ENCODE assay signal across 8 cellular contexts in genomic region chr16:23803591-23804123, GRCh38. TPM values are rescaled to one million over a fixed set of nuclear protein-coding genes. Genes with fewer than 3 reads are reported as not detected.
DNase-seq lines count a peak whose midpoint lies in the region; ATAC-seq, FAIRE-seq and TF ChIP-seq lines count a peak whose summit lies in the region.

No MANE protein-coding gene starts in this region.

- no peak overlapping the region for H3K4me2 ChIP-seq in Karpas-422 (ENCODE audit: low read depth, low read length, poor library complexity, severe bottlenecking)
- H3K4me2 ChIP-seq in K562 (ENCODE audit: insufficient read depth, low read length), result peak overlapping the region; percentile 79

- no peak; the same call in 1 of the 2 replicates for TF ChIP-seq EP300 in K562 (IDR thresholded peaks at IDR 0.05; ENCODE audit: low read length)

- no peak overlapping the region for H2AFZ ChIP-seq in Karpas-422 (ENCODE audit: low read length)
- peak overlapping the region; percentile 95 for H2AFZ ChIP-seq in K562 (ENCODE audit: low read depth, low read length)

- intact Hi-C loops in K562 (cut with micrococcal nuclease), result loop anchor here (1.0 to 5.0 kb wide), 8 partner anchors 19 to 699 kb away; no protein-coding TSS in a partner anchor

- ATAC-seq in GM19043 (IDR thresholded peaks at IDR 0.05; ENCODE audit: low read depth, unreplicated experiment) (peak; percentile 71), K562 (peak; percentile 98)

- peak; percentile 58 for TF ChIP-seq CTCF in AG09309 (IDR thresholded peaks at IDR 0.05; ENCODE audit: control insufficient read depth, insufficient read depth, low read depth, low read length, missing control alignments)
- TF ChIP-seq CTCF in K562 (IDR thresholded peaks at IDR 0.05 in 2 of 3, conservative IDR thresholded peaks at IDR 0.05 in 1 of 3; ENCODE audit: insufficient read depth in 2 of 3, low read depth in 1 of 3, low read length in 3 of 3), result peak; percentile 89 to 93 (median 93)
- TF ChIP-seq CTCF in kidney epithelial cell (IDR thresholded peaks at IDR 0.05; ENCODE audit: insufficient read depth, low read length, poor library complexity, severe bottlenecking), result peak; percentile 58

- TF ChIP-seq RAD21 in K562 (CRISPR knock-in tag; conservative IDR thresholded peaks at IDR 0.05 in 1 of 2, IDR thresholded peaks at IDR 0.05 in 1 of 2), result peak; percentile 82 to 95

- 0% methylated on average over 9 of the region's 9 CpGs for whole genome bisulfite sequencing in K562 (ENCODE audit: insufficient coverage, low coverage, missing lambda C conversion rate)

- no peaks in the 10 kb centered on the region for H3K9me1 ChIP-seq in K562 (ENCODE audit: control insufficient read depth, insufficient read depth, low read length)

- H3K79me2 ChIP-seq in Karpas-422 (ENCODE audit: low read length) (no peaks in the 10 kb centered on the region), K562 (ENCODE audit: control insufficient read depth, insufficient read depth, low read length) (no peaks in the 10 kb centered on the region; the same call in 2 of the 3 replicates)

- no peak for TF ChIP-seq POLR2A in K562 (conservative IDR thresholded peaks at IDR 0.05)

- BruUV-seq in K562 (replicated peaks; lab: Mats Ljungman, UMichigan), result no TSS peak

- in situ Hi-C loops in K562 (cut with MboI), result loop anchor here (5.0 kb wide), 1 partner anchor 209 kb away; no protein-coding TSS in a partner anchor

- H4K20me1 ChIP-seq in Karpas-422 (ENCODE audit: insufficient read depth, low read depth, low read length) (no peaks in the 10 kb centered on the region), K562 (replicated peaks; ENCODE audit: control insufficient read depth, insufficient read depth, low read length) (no peaks in the 10 kb centered on the region)

- H3K27me3 ChIP-seq in Karpas-422 (ENCODE audit: low read length), result no peaks in the 10 kb centered on the region
- H3K27me3 ChIP-seq in K562 (ENCODE audit: control insufficient read depth in 2 of 2, insufficient read depth in 2 of 2, low read length in 2 of 2), result no peaks in the 10 kb centered on the region
- no peaks in the 10 kb centered on the region for H3K27me3 ChIP-seq in kidney epithelial cell (ENCODE audit: control insufficient read depth, insufficient read depth, low read length)

- H3K4me1 ChIP-seq in Karpas-422 (ENCODE audit: low read length) (peaks cover 6% of the 10 kb centered on the region), K562 (replicated peaks in 1 of 2; ENCODE audit: control insufficient read depth in 2 of 2, insufficient read depth in 2 of 2, low read length in 2 of 2) (peaks cover 3 to 22% of the 10 kb centered on the region in 2 experiments; a peak in 4 of 5 replicates)

- POLR2A ChIA-PET in K562 (lab: Yijun Ruan, JAX), result interaction anchor here (0.6 to 1.3 kb wide), 10 partner anchors 8 to 151 kb away, joined by 3 to 5 read pairs (median 3); partner anchors contain the start of gene PRKCB

- no peaks in the 10 kb centered on the region for H3K9me2 ChIP-seq in Karpas-422 (replicated peaks; ENCODE audit: insufficient read depth, low read length)

- CTCF ChIA-PET in K562 (lab: Yijun Ruan, JAX; ENCODE audit: low intra/inter-chr PET ratio), result interaction anchor here (0.6 to 3.8 kb wide), 4 partner anchors 34 to 210 kb away, joined by 5 to 36 read pairs (median 6); no protein-coding TSS in a partner anchor

- H3K36me3 ChIP-seq in Karpas-422 (ENCODE audit: insufficient read depth, low read length) (no peaks in the 10 kb centered on the region), K562 (ENCODE audit: control insufficient read depth, insufficient read depth, low read length) (no peaks in the 10 kb centered on the region), kidney epithelial cell (ENCODE audit: control insufficient read depth, insufficient read depth, low read length) (no peaks in the 10 kb centered on the region)

- H3K4me3 ChIP-seq in AG09309 (ENCODE audit: control insufficient read depth, low read depth, low read length) (no peak overlapping the region), Karpas-422 (ENCODE audit: low read length) (no peak overlapping the region), K562 (peak overlapping the region; percentile 9; the same call in 1 of the 2 replicates), kidney epithelial cell (ENCODE audit: low read depth, low read length) (no peak overlapping the region)

- H3K9ac ChIP-seq in Karpas-422 (ENCODE audit: low read length), result no peak overlapping the region
- H3K9ac ChIP-seq in K562 (ENCODE audit: insufficient read depth in 1 of 2, low read depth in 2 of 2, low read length in 2 of 2), result peak overlapping the region in 1 of 2 experiments; percentile 66; a peak in 2 of 4 replicates

- H3K27ac ChIP-seq in Karpas-422 (ENCODE audit: low read length) (no peak overlapping the region), K562 (ENCODE audit: extremely low read depth, low read depth, low read length) (peak overlapping the region; percentile 58)

- FAIRE-seq in K562 (lab: Jason Lieb, UNC), result peak; percentile 94

- DNase-seq in AG09309 (ENCODE audit: low read depth) (no peak), Karpas-422 (peak; percentile 88), UCSD-AML1 (lab: John Stamatoyannopoulos, UW; ENCODE audit: unreplicated experiment) (peak; percentile 60), K562 (ENCODE audit: extremely low read depth in 1 of 4, low spot score in 3 of 4) (peak; percentile 79 to 91 (median 85)), kidney epithelial cell (ENCODE audit: low read depth) (no peak), SHP77 treated with DMSO at 0.1 percent for 48 hours (lab: John Stamatoyannopoulos, UW) (no peak)
- peak; percentile 38 to 54 (median 51) for DNase-seq in stimulated activated CD4-positive, alpha-beta T cell treated with anti-CD3 and anti-CD28 coated beads, TNF-alpha, amount 100 ng/mL, for 1 hour (ENCODE audit: low read depth in 3 of 3, low spot score in 1 of 3)

- no peaks in the 10 kb centered on the region for H3K9me3 ChIP-seq in Karpas-422 (ENCODE audit: low read length)
- no peaks in the 10 kb centered on the region for H3K9me3 ChIP-seq in K562 (replicated peaks; ENCODE audit: control insufficient read depth, insufficient read depth, low read depth, low read length)

TF ChIP-seq in K562, 482 proteins besides CTCF, POLR2A, EP300 and RAD21 (continues in another document):
- no peak for TF ChIP-seq KAT2B (IDR thresholded peaks at IDR 0.05; ENCODE audit: low read depth, low read length)

RNA-seq across cellular contexts. Expression of gene PRKCB, which starts 32.1 kb away (rescaled TPM):
- 9.0 and 21.7 TPM in 2 replicates for total RNA-seq in Karpas-422 (2014; rRNA removed; shearing (Covaris generic); ENCODE audit: low replicate concordance)
- 589 and 727 TPM in 2 replicates for total RNA-seq in K562 (2011; cell fraction: chromatin; rRNA removed; ENCODE audit: low replicate concordance)
- total RNA-seq in K562 (2011; cell fraction: nucleolus; rRNA removed), result 260 and 276 TPM in 2 replicates
- total RNA-seq in K562 (2011; cell fraction: nucleoplasm; rRNA removed), result 490 and 887 TPM in 2 replicates
- total RNA-seq in K562 (2014; rRNA removed) (111 and 151 TPM in 2 replicates), K562 (2014; rRNA removed; fragmentation: Illumina TruSeq; extraction: Trizol) (184 and 197 TPM in 2 replicates), K562 (2015; rRNA removed; fragmentation: Illumina TruSeq; extraction: Trizol) (140 and 148 TPM in 2 replicates), K562 (2021) (199 and 214 TPM in 2 replicates), kidney epithelial cell (6.0 and 7.1 TPM in 2 replicates)
- polyA plus RNA-seq in K562 (2011; rRNA removed) (157 and 276 TPM in 2 replicates), K562 (2014; fragmentation: Illumina TruSeq; extraction: Trizol) (161 and 185 TPM in 2 replicates), K562 (2014; fragmentation: Nextera tagmentation; extraction: Ambion mirVana) (10 to 100 TPM; 49.9 to 64.3 TPM), K562 (2014; rRNA removed) (102 and 116 TPM in 2 replicates)
- 122 and 401 TPM in 2 replicates for polyA plus RNA-seq in K562 (2011; cell fraction: cytosol; rRNA removed)
- polyA plus RNA-seq in K562 (2011; cell fraction: nucleus; rRNA removed), result 204 and 318 TPM in 2 replicates
- polyA plus RNA-seq in K562 (2012), result 162 and 213 TPM in 2 replicates
- polyA minus RNA-seq in K562 (2011; rRNA and poly(A)+ RNA removed), result 397 and 705 TPM in 2 replicates
- 224 and 329 TPM in 2 replicates for polyA minus RNA-seq in K562 (2011; cell fraction: cytosol; rRNA and poly(A)+ RNA removed)
- polyA minus RNA-seq in K562 (2011; cell fraction: nucleus; rRNA and poly(A)+ RNA removed), result 155 and 218 TPM in 2 replicates

RNA-seq across cellular contexts. Expression of gene CHP2, which starts 48.8 kb away (rescaled TPM):
- total RNA-seq in Karpas-422 (2014; rRNA removed; shearing (Covaris generic); ENCODE audit: low replicate concordance), result not detected in 2 replicates
- total RNA-seq in K562 (2011; cell fraction: chromatin; rRNA removed; ENCODE audit: low replicate concordance), result 0.39 and 0.46 TPM in 2 replicates
- total RNA-seq in K562 (2011; cell fraction: nucleolus; rRNA removed), result 0.33 and 0.39 TPM in 2 replicates
- 0.51 and 0.84 TPM in 2 replicates for total RNA-seq in K562 (2011; cell fraction: nucleoplasm; rRNA removed)
- 0.50 and 1.1 TPM in 2 replicates for total RNA-seq in K562 (2014; rRNA removed)
- total RNA-seq in K562 (2014; rRNA removed; fragmentation: Illumina TruSeq; extraction: Trizol), result 0.80 and 0.83 TPM in 2 replicates
- total RNA-seq in K562 (2015; rRNA removed; fragmentation: Illumina TruSeq; extraction: Trizol), result 0.76 and 0.87 TPM in 2 replicates
- total RNA-seq in K562 (2021), result 0.95 and 1.1 TPM in 2 replicates
- polyA plus RNA-seq in K562 (2011; rRNA removed), result 0.43 and 0.85 TPM in 2 replicates
- 0.38 and 0.52 TPM in 2 replicates for polyA plus RNA-seq in K562 (2011; cell fraction: cytosol; rRNA removed)
- polyA plus RNA-seq in K562 (2011; cell fraction: nucleus; rRNA removed), result 0.24 and 1.1 TPM in 2 replicates
- 1.2 and 1.9 TPM in 2 replicates for polyA plus RNA-seq in K562 (2012)
- 0.78 and 1.1 TPM in 2 replicates for polyA plus RNA-seq in K562 (2014; fragmentation: Illumina TruSeq; extraction: Trizol)
- under 1 TPM; 0.23 to 0.45 TPM for polyA plus RNA-seq in K562 (2014; fragmentation: Nextera tagmentation; extraction: Ambion mirVana)
- polyA plus RNA-seq in K562 (2014; rRNA removed), result 1.1 and 1.2 TPM in 2 replicates
- polyA minus RNA-seq in K562 (2011; rRNA and poly(A)+ RNA removed), result 0.21 and 0.67 TPM in 2 replicates
- 0.57 TPM in 1 of 2 replicates, not detected in the other for polyA minus RNA-seq in K562 (2011; cell fraction: cytosol; rRNA and poly(A)+ RNA removed)
- 0.22 and 0.40 TPM in 2 replicates for polyA minus RNA-seq in K562 (2011; cell fraction: nucleus; rRNA and poly(A)+ RNA removed)
- total RNA-seq in kidney epithelial cell, result not detected in 2 replicates

Comparison
In these comparisons a context has a peak if more than half of its experiments do, and no peak if none do; other contexts are left out.
1. DNase-seq: peak in Karpas-422 (single experiment), UCSD-AML1 (single experiment), K562 (4 of 4) and stimulated activated CD4-positive, alpha-beta T cell treated with anti-CD3 and anti-CD28 coated beads, TNF-alpha, amount 100 ng/mL, for 1 hour (3 of 3); none in AG09309 (single experiment), kidney epithelial cell (single experiment) and SHP77 treated with DMSO at 0.1 percent for 48 hours (single experiment).
2. Peak in every context shown above with its lines, with median percentiles within 50 percentile points of each other: CTCF ChIP-seq.